13 cellular contexts compared by ENCODE assay signal in genomic region chr20:31679357-31680285, GRCh38. TPM values are rescaled to one million over a fixed set of nuclear protein-coding genes. Genes with fewer than 3 reads are reported as not detected.
DNase-seq lines count a peak whose midpoint lies in the region; ATAC-seq and TF ChIP-seq lines count a peak whose summit lies in the region.
"Had no signal": no experiment of that assay in that cellular context is flagged by ENCODE, and none has a peak within 500 bp of the region (broad histone marks: within the 10 kb centered on the region; RNA-seq: fewer than 3 reads in every experiment).

No MANE protein-coding gene starts in this region.

- TF ChIP-seq EP300 in esophagus muscularis mucosa (IDR thresholded peaks at IDR 0.05): no peak

- no peak for TF ChIP-seq POLR2A in esophagus muscularis mucosa (IDR thresholded peaks at IDR 0.05; ENCODE audit: low read depth)

- H3K4me1 ChIP-seq in SJCRH30 (peaks cover 64% of the 10 kb centered on the region), A673 (ENCODE audit: insufficient read depth, low read length, poor library complexity, severe bottlenecking) (peaks cover 23% of the 10 kb centered on the region), esophagus muscularis mucosa (peaks cover 84 to 97% (median 92%) of the 10 kb centered on the region in 4 donors)

- TF ChIP-seq CTCF in A673 (conservative IDR thresholded peaks at IDR 0.05; ENCODE audit: low read depth, low read length): no peak
- no peak for TF ChIP-seq CTCF in esophagus muscularis mucosa (IDR thresholded peaks at IDR 0.05)

- CTCF ChIA-PET in A673 (lab: Charles Lee): interaction anchor here (1.1 kb wide), 1 partner anchor 18 kb away, joined by 4 read pairs; no protein-coding TSS in a partner anchor

- H3K4me1 Mint-ChIP-seq in T-helper 1 cell treated with Interleukin-12 subunit alpha and Interleukin-12 subunit beta and Interleukin-4 antibody, amounts not matched to agents 30 μg/mL and 1 μg/mL, for 36 hours (ENCODE audit: low read depth): peaks cover 78% of the 10 kb centered on the region
- H3K4me1 Mint-ChIP-seq in effector memory CD8-positive, alpha-beta T cell (ENCODE audit: low read depth in 2 of 2): peaks cover 87 to 96% of the 10 kb centered on the region in 2 donors
- H3K4me1 Mint-ChIP-seq in stimulated activated effector memory CD8-positive, alpha-beta T cell treated with anti-CD3 and anti-CD28 coated beads, Interleukin-12 subunit alpha, Interleukin-12 subunit beta, amount 100 ng/mL, for 72 hours: peaks cover 94% of the 10 kb centered on the region

- H3K27me3 ChIP-seq in SJCRH30: no peaks in the 10 kb centered on the region
- H3K27me3 ChIP-seq in A673 (replicated peaks; ENCODE audit: insufficient read depth, low read depth, low read length, poor library complexity): no peaks in the 10 kb centered on the region
- H3K27me3 ChIP-seq in esophagus muscularis mucosa: no peaks in the 10 kb centered on the region
- H3K27me3 ChIP-seq: Peyer's patch had no signal

- H3K4me3 ChIP-seq in SJCRH30 (no peak overlapping the region), A673 (ENCODE audit: low read depth, low read length, poor library complexity, severe bottlenecking) (no peak overlapping the region), esophagus muscularis mucosa (no peak overlapping the region)
- H3K4me3 ChIP-seq: mucosa of descending colon, Peyer's patch had no signal

- intact Hi-C loops in A673 (cut with micrococcal nuclease; ENCODE audit: unreplicated experiment) (no loop called here), esophagus muscularis mucosa (cut with DNase I) (no loop called here)

- H3K27me3 Mint-ChIP-seq in T-helper 1 cell treated with Interleukin-12 subunit alpha and Interleukin-12 subunit beta and Interleukin-4 antibody, amounts not matched to agents 30 μg/mL and 1 μg/mL, for 36 hours (ENCODE audit: low read depth): no peaks in the 10 kb centered on the region
- H3K27me3 Mint-ChIP-seq in effector memory CD8-positive, alpha-beta T cell: no peaks in the 10 kb centered on the region

- peaks cover 56% of the 10 kb centered on the region for H3K36me3 Mint-ChIP-seq in T-helper 1 cell treated with Interleukin-12 subunit alpha and Interleukin-12 subunit beta and Interleukin-4 antibody, amounts not matched to agents 30 μg/mL and 1 μg/mL, for 36 hours (ENCODE audit: low read depth)
- peaks cover 25% of the 10 kb centered on the region for H3K36me3 Mint-ChIP-seq in effector memory CD8-positive, alpha-beta T cell (ENCODE audit: insufficient read depth)
- H3K36me3 Mint-ChIP-seq in stimulated activated effector memory CD8-positive, alpha-beta T cell treated with anti-CD3 and anti-CD28 coated beads, Interleukin-12 subunit alpha, Interleukin-12 subunit beta, amount 100 ng/mL, for 72 hours: peaks cover 100% of the 10 kb centered on the region

- BruUV-seq in A673 (replicated peaks; lab: Mats Ljungman, UMichigan): no TSS peak

- WGBS in esophagus muscularis mucosa: 82% methylated on average over 9 of the region's 9 CpGs

- POLR2A ChIA-PET in A673 (lab: Charles Lee; ENCODE audit: low non-redundant PET): no interaction called here

- H3K27ac Mint-ChIP-seq in T-helper 1 cell treated with Interleukin-12 subunit alpha and Interleukin-12 subunit beta and Interleukin-4 antibody, amounts not matched to agents 30 μg/mL and 1 μg/mL, for 36 hours: peak overlapping the region; percentile 83
- peak overlapping the region; percentile 97 to 99 for H3K27ac Mint-ChIP-seq in effector memory CD8-positive, alpha-beta T cell
- peak overlapping the region; percentile 99 for H3K27ac Mint-ChIP-seq in stimulated activated effector memory CD8-positive, alpha-beta T cell treated with anti-CD3 and anti-CD28 coated beads, Interleukin-12 subunit alpha, Interleukin-12 subunit beta, amount 100 ng/mL, for 72 hours

- H3K36me3 ChIP-seq in SJCRH30 (peaks cover 3% of the 10 kb centered on the region; the same call in 1 of the 2 replicates), A673 (ENCODE audit: insufficient read depth, low read length, poor library complexity, severe bottlenecking) (no peaks in the 10 kb centered on the region), esophagus muscularis mucosa (peaks cover 0 to 58% (median 33%) of the 10 kb centered on the region in 4 donors)

- peak overlapping the region; percentile 9 for H3K4me3 Mint-ChIP-seq in T-helper 1 cell treated with Interleukin-12 subunit alpha and Interleukin-12 subunit beta and Interleukin-4 antibody, amounts not matched to agents 30 μg/mL and 1 μg/mL, for 36 hours
- peak overlapping the region; percentile 95 to 99 for H3K4me3 Mint-ChIP-seq in effector memory CD8-positive, alpha-beta T cell
- peak overlapping the region; percentile 97 for H3K4me3 Mint-ChIP-seq in stimulated activated effector memory CD8-positive, alpha-beta T cell treated with anti-CD3 and anti-CD28 coated beads, Interleukin-12 subunit alpha, Interleukin-12 subunit beta, amount 100 ng/mL, for 72 hours

- DNase-seq in T-helper 1 cell: no peak
- no peak for DNase-seq in SJCRH30
- DNase-seq in effector memory CD8-positive, alpha-beta T cell: no peak
- no peak for DNase-seq in stimulated activated effector memory CD8-positive, alpha-beta T cell treated with anti-CD3 and anti-CD28 coated beads, Interleukin-12 subunit alpha, Interleukin-12 subunit beta, amount 100 ng/mL, for 72 hours (ENCODE audit: low spot score in 2 of 2)
- DNase-seq in A673 (ENCODE audit: low spot score): no peak
- DNase-seq in esophagus muscularis mucosa (ENCODE audit: extremely low spot score): no peak
- DNase-seq: mucosa of descending colon; Peyer's patch; stimulated activated CD4-positive, alpha-beta T cell treated with anti-CD3 and anti-CD28 coated beads, Interleukin-12 subunit alpha, Interleukin-12 subunit beta, amount 100 ng/mL, for 4 hours; stimulated activated naive CD4-positive, alpha-beta T cell treated with Interleukin-2 at 50 U/mL for 16 hours had no signal

- ATAC-seq in effector memory CD8-positive, alpha-beta T cell (replicated peaks): no peak
- ATAC-seq in stimulated activated effector memory CD8-positive, alpha-beta T cell treated with anti-CD3 and anti-CD28 coated beads, Interleukin-12 subunit alpha, Interleukin-12 subunit beta, amount 100 ng/mL, for 72 hours: no peak
- ATAC-seq in HG03354 (IDR thresholded peaks at IDR 0.05; ENCODE audit: poor library complexity, severe bottlenecking, unreplicated experiment): no peak
- ATAC-seq: activated CD4-positive, CD25-positive, alpha-beta regulatory T cell treated with anti-CD3 and anti-CD28 coated beads, Interleukin-2, amount 50 U/mL, for 24 hours; mucosa of descending colon had no signal

- no peaks in the 10 kb centered on the region for H3K9me3 ChIP-seq in SJCRH30 (replicated peaks)
- no peaks in the 10 kb centered on the region for H3K9me3 ChIP-seq in A673 (ENCODE audit: low read depth, low read length, poor library complexity, severe bottlenecking)
- H3K9me3 ChIP-seq in esophagus muscularis mucosa: no peaks in the 10 kb centered on the region
- H3K9me3 ChIP-seq: mucosa of descending colon, Peyer's patch had no signal

- H3K27ac ChIP-seq in SJCRH30: peak overlapping the region; percentile 7; the same call in 1 of the 2 replicates
- H3K27ac ChIP-seq in A673 (ENCODE audit: low read depth, low read length, poor library complexity, severe bottlenecking): no peak overlapping the region
- no peak overlapping the region for H3K27ac ChIP-seq in esophagus muscularis mucosa (replicated peaks in 1 of 4)

- H3K9me3 Mint-ChIP-seq in T-helper 1 cell treated with Interleukin-12 subunit alpha and Interleukin-12 subunit beta and Interleukin-4 antibody, amounts not matched to agents 30 μg/mL and 1 μg/mL, for 36 hours: no peaks in the 10 kb centered on the region
- no peaks in the 10 kb centered on the region for H3K9me3 Mint-ChIP-seq in effector memory CD8-positive, alpha-beta T cell
- no peaks in the 10 kb centered on the region for H3K9me3 Mint-ChIP-seq in stimulated activated effector memory CD8-positive, alpha-beta T cell treated with anti-CD3 and anti-CD28 coated beads, Interleukin-12 subunit alpha, Interleukin-12 subunit beta, amount 100 ng/mL, for 72 hours

RNA-seq across cellular contexts. Expression of gene COX4I2, which starts 41.9 kb away (rescaled TPM):
- not detected in 2 replicates for total RNA-seq in SJCRH30 (2014; rRNA removed; shearing (Covaris generic))
- total RNA-seq in A673 (2021) (not detected in 2 replicates), esophagus muscularis mucosa (10 to 100 TPM in 1 of 4 donors, 1 to 10 TPM in 3; 2.1 to 14.2 (median 7.1) TPM)

RNA-seq across cellular contexts. Expression of gene BCL2L1, which starts 43.0 kb away (rescaled TPM):
- 33.1 and 33.4 TPM in 2 replicates for total RNA-seq in SJCRH30 (2014; rRNA removed; shearing (Covaris generic))
- total RNA-seq in A673 (2021): 44.5 and 47.8 TPM in 2 replicates
- 100 to 1,000 TPM in 3 of 4 donors, 10 to 100 TPM in 1; 94.3 to 181 (median 140) TPM for total RNA-seq in esophagus muscularis mucosa

RNA-seq across cellular contexts. Expression of gene TPX2, which starts 59.5 kb away (rescaled TPM):
- 237 and 240 TPM in 2 replicates for total RNA-seq in SJCRH30 (2014; rRNA removed; shearing (Covaris generic))
- total RNA-seq in A673 (2021): 187 and 189 TPM in 2 replicates
- total RNA-seq in esophagus muscularis mucosa: 1 to 10 TPM in 1 of 4 donors, under 1 TPM in 3; under 0.01 to 1.1 (median 0.38) TPM

Comparison
In these comparisons a context has a peak if more than half of its experiments do, and no peak if none do; other contexts are left out.
1. H3K4me3 Mint-ChIP-seq: peak in every context shown above with its lines; median percentile 97 in effector memory CD8-positive, alpha-beta T cell; 97 in stimulated activated effector memory CD8-positive, alpha-beta T cell treated with anti-CD3 and anti-CD28 coated beads, Interleukin-12 subunit alpha, Interleukin-12 subunit beta, amount 100 ng/mL, for 72 hours; 9 in T-helper 1 cell treated with Interleukin-12 subunit alpha and Interleukin-12 subunit beta and Interleukin-4 antibody, amounts not matched to agents 30 μg/mL and 1 μg/mL, for 36 hours.
2. RNA of gene TPX2, which starts 59.5 kb away (total RNA-seq): 237 to 240 TPM in SJCRH30 and 187 to 189 TPM in A673; under 0.01 to 1.1 TPM in esophagus muscularis mucosa; every median in the first group is over 10 times any median in the second.
3. Peak in every context shown above with its lines, with median percentiles within 50 percentile points of each other: H3K27ac Mint-ChIP-seq.